Comparison of ENCODE assay signal across 1 cellular context in the genomic region with DNA sequence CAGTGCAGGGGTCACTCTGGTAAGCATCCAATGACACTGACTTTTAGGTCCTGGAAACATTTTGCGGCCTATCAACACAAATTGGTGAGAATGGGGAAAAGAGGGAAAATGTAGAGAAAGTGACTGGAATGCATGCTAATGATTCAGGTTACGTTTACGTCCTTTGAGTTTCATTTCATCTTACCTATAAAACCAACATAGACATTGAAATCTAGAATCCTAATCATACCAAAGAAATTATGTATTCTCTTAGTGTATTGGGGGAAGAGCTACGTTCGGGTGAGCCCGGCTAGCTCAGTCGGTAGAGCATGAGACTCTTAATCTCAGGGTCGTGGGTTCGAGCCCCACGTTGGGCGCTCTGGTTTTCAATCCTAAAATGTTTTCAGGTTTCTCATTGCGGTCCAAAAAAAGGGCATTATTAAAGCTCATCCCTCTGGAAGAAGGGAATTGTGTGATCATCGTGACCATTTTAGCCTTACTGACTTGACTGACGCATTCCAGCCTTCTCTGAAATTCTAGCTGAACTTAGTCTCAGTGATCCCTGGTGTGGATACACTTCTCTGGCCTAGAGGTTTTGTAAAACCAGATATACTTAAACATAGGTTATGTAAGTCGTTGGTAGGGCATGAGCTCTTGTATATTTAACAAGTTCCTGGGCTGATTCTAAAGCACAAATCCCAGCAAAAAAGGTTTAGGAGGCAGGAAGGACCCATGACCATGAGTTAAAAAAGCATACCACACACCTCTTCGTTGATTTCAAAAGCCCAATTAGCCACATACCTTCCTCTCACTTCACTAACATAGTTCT.
A peak's percentile ranks its signal among the peaks of the same experiment; 100 is the strongest.
TF ChIP-seq lines count a peak whose summit lies in the region.

No MANE protein-coding gene starts in this region.

TF ChIP-seq in HepG2, 621 proteins besides CTCF, POLR2A, EP300 and RAD21 (continued from another document and continues in another):
- TF ChIP-seq, protein P1, sequence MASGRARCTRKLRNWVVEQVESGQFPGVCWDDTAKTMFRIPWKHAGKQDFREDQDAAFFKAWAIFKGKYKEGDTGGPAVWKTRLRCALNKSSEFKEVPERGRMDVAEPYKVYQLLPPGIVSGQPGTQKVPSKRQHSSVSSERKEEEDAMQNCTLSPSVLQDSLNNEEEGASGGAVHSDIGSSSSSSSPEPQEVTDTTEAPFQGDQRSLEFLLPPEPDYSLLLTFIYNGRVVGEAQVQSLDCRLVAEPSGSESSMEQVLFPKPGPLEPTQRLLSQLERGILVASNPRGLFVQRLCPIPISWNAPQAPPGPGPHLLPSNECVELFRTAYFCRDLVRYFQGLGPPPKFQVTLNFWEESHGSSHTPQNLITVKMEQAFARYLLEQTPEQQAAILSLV (CRISPR knock-in tag; IDR thresholded peaks at IDR 0.05; ENCODE audit: borderline replicate concordance) = no peak
- TF ChIP-seq, protein P2, sequence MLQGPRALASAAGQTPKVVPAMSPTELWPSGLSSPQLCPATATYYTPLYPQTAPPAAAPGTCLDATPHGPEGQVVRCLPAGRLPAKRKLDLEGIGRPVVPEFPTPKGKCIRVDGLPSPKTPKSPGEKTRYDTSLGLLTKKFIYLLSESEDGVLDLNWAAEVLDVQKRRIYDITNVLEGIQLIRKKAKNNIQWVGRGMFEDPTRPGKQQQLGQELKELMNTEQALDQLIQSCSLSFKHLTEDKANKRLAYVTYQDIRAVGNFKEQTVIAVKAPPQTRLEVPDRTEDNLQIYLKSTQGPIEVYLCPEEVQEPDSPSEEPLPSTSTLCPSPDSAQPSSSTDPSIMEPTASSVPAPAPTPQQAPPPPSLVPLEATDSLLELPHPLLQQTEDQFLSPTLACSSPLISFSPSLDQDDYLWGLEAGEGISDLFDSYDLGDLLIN (CRISPR knock-in tag; IDR thresholded peaks at IDR 0.05; ENCODE audit: borderline replicate concordance) = peak; percentile 88; the same call in 1 of the 2 replicates
- TF ChIP-seq, protein P3, sequence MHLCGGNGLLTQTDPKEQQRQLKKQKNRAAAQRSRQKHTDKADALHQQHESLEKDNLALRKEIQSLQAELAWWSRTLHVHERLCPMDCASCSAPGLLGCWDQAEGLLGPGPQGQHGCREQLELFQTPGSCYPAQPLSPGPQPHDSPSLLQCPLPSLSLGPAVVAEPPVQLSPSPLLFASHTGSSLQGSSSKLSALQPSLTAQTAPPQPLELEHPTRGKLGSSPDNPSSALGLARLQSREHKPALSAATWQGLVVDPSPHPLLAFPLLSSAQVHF (CRISPR knock-in tag; IDR thresholded peaks at IDR 0.05) = no peak
- TF ChIP-seq, protein P4, sequence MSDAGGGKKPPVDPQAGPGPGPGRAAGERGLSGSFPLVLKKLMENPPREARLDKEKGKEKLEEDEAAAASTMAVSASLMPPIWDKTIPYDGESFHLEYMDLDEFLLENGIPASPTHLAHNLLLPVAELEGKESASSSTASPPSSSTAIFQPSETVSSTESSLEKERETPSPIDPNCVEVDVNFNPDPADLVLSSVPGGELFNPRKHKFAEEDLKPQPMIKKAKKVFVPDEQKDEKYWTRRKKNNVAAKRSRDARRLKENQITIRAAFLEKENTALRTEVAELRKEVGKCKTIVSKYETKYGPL (CRISPR knock-in tag; IDR thresholded peaks at IDR 0.05) = peak; percentile 86; the same call in 1 of the 2 replicates
- TF ChIP-seq ZNF331 (CRISPR knock-in tag; IDR thresholded peaks at IDR 0.05) (peak; percentile 89), ZNF674 (CRISPR knock-in tag; IDR thresholded peaks at IDR 0.05; ENCODE audit: low read depth) (no peak), ZNF563 (CRISPR knock-in tag; IDR thresholded peaks at IDR 0.05) (no peak), ZBTB20 (CRISPR knock-in tag; IDR thresholded peaks at IDR 0.05; ENCODE audit: borderline replicate concordance, low read depth) (no peak), ZNF614 (CRISPR knock-in tag; IDR thresholded peaks at IDR 0.05; ENCODE audit: borderline replicate concordance) (peak; percentile 89), HOXA3 (CRISPR knock-in tag; IDR thresholded peaks at IDR 0.05) (peak; percentile 85), HNRNPLL (IDR thresholded peaks at IDR 0.05; ENCODE audit: low read depth, low read length, poor library complexity, severe bottlenecking) (no peak), SIN3A (IDR thresholded peaks at IDR 0.05; ENCODE audit: borderline replicate concordance, low read depth, low read length) (no peak), ZIK1 (CRISPR knock-in tag; IDR thresholded peaks at IDR 0.05; ENCODE audit: borderline replicate concordance, low read depth) (no peak), ZFP1 (CRISPR knock-in tag; IDR thresholded peaks at IDR 0.05) (peak; percentile 53), RARA (CRISPR knock-in tag; IDR thresholded peaks at IDR 0.05) (no peak), MBNL3 (CRISPR knock-in tag; conservative IDR thresholded peaks at IDR 0.05) (no peak), HNRNPUL1 (IDR thresholded peaks at IDR 0.05; ENCODE audit: low read depth, low read length) (no peak), ZNF292 (CRISPR knock-in tag; IDR thresholded peaks at IDR 0.05; ENCODE audit: borderline replicate concordance, low read depth) (no peak), NFE2 (CRISPR knock-in tag; IDR thresholded peaks at IDR 0.05) (no peak), BORCS8-MEF2B (CRISPR knock-in tag; IDR thresholded peaks at IDR 0.05) (peak; percentile 73; the same call in 1 of the 2 replicates), EED (CRISPR knock-in tag; IDR thresholded peaks at IDR 0.05) (no peak), ELF3 (CRISPR knock-in tag; IDR thresholded peaks at IDR 0.05) (peak; percentile 38; the same call in 1 of the 2 replicates), PPARG (CRISPR knock-in tag; conservative IDR thresholded peaks at IDR 0.05) (peak; percentile 67; the same call in 1 of the 2 replicates), ZSCAN21 (CRISPR knock-in tag; IDR thresholded peaks at IDR 0.05; ENCODE audit: borderline replicate concordance) (no peak; the same call in 1 of the 2 replicates), ADNP (CRISPR knock-in tag; IDR thresholded peaks at IDR 0.05) (peak; percentile 84; the same call in 1 of the 2 replicates), ZNF549 (CRISPR knock-in tag; IDR thresholded peaks at IDR 0.05) (no peak), ZNF572 (CRISPR knock-in tag; IDR thresholded peaks at IDR 0.05) (no peak), TCF7 (IDR thresholded peaks at IDR 0.05; ENCODE audit: low read depth) (no peak), RXRA (CRISPR knock-in tag; IDR thresholded peaks at IDR 0.05) (no peak), ZKSCAN8 (CRISPR knock-in tag; IDR thresholded peaks at IDR 0.05; ENCODE audit: borderline replicate concordance) (peak; percentile 94), KLF11 (CRISPR knock-in tag; IDR thresholded peaks at IDR 0.05) (0 out of 2 replicates have a peak, but pooled peaks have one; percentile 29), MXD4 (CRISPR knock-in tag; IDR thresholded peaks at IDR 0.05) (0 out of 2 replicates have a peak, but pooled peaks have one; percentile 68), ZNF546 (CRISPR knock-in tag; conservative IDR thresholded peaks at IDR 0.05) (no peak), NAIF1 (CRISPR knock-in tag; IDR thresholded peaks at IDR 0.05; ENCODE audit: borderline replicate concordance) (0 out of 2 replicates have a peak, but pooled peaks have one; percentile 25), U2AF2 (IDR thresholded peaks at IDR 0.05; ENCODE audit: low read depth, low read length) (no peak), ZNF776 (CRISPR knock-in tag; IDR thresholded peaks at IDR 0.05) (no peak), ZFP37 (CRISPR knock-in tag; IDR thresholded peaks at IDR 0.05; ENCODE audit: borderline replicate concordance) (no peak), NFATC3 (CRISPR knock-in tag; IDR thresholded peaks at IDR 0.05) (no peak; the same call in 1 of the 2 replicates), MIER2 (CRISPR knock-in tag; IDR thresholded peaks at IDR 0.05) (peak; percentile 22; the same call in 1 of the 2 replicates), FOXK2 (IDR thresholded peaks at IDR 0.05) (no peak), PRPF4 (IDR thresholded peaks at IDR 0.05; ENCODE audit: low read depth, low read length, poor library complexity, severe bottlenecking) (peak; percentile 87), TBP (CRISPR knock-in tag; IDR thresholded peaks at IDR 0.05) (no peak), TP53 (CRISPR knock-in tag; conservative IDR thresholded peaks at IDR 0.05) (peak; percentile 68; the same call in 1 of the 2 replicates), MYNN (CRISPR knock-in tag; IDR thresholded peaks at IDR 0.05; ENCODE audit: low read depth) (no peak)
- TF ChIP-seq, protein P5, sequence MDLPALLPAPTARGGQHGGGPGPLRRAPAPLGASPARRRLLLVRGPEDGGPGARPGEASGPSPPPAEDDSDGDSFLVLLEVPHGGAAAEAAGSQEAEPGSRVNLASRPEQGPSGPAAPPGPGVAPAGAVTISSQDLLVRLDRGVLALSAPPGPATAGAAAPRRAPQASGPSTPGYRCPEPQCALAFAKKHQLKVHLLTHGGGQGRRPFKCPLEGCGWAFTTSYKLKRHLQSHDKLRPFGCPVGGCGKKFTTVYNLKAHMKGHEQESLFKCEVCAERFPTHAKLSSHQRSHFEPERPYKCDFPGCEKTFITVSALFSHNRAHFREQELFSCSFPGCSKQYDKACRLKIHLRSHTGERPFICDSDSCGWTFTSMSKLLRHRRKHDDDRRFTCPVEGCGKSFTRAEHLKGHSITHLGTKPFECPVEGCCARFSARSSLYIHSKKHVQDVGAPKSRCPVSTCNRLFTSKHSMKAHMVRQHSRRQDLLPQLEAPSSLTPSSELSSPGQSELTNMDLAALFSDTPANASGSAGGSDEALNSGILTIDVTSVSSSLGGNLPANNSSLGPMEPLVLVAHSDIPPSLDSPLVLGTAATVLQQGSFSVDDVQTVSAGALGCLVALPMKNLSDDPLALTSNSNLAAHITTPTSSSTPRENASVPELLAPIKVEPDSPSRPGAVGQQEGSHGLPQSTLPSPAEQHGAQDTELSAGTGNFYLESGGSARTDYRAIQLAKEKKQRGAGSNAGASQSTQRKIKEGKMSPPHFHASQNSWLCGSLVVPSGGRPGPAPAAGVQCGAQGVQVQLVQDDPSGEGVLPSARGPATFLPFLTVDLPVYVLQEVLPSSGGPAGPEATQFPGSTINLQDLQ (CRISPR knock-in tag; IDR thresholded peaks at IDR 0.05) = no peak
- TF ChIP-seq, protein P6, sequence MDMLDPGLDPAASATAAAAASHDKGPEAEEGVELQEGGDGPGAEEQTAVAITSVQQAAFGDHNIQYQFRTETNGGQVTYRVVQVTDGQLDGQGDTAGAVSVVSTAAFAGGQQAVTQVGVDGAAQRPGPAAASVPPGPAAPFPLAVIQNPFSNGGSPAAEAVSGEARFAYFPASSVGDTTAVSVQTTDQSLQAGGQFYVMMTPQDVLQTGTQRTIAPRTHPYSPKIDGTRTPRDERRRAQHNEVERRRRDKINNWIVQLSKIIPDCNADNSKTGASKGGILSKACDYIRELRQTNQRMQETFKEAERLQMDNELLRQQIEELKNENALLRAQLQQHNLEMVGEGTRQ (IDR thresholded peaks at IDR 0.05; ENCODE audit: low read depth, low read length) = no peak
- TF ChIP-seq, protein P6 (CRISPR knock-in tag; IDR thresholded peaks at IDR 0.05; ENCODE audit: borderline replicate concordance) = no peak
- TF ChIP-seq, protein P7, sequence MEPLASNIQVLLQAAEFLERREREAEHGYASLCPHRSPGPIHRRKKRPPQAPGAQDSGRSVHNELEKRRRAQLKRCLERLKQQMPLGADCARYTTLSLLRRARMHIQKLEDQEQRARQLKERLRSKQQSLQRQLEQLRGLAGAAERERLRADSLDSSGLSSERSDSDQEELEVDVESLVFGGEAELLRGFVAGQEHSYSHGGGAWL (CRISPR knock-in tag; IDR thresholded peaks at IDR 0.05) = no peak; the same call in 1 of the 2 replicates
- TF ChIP-seq, protein P8, sequence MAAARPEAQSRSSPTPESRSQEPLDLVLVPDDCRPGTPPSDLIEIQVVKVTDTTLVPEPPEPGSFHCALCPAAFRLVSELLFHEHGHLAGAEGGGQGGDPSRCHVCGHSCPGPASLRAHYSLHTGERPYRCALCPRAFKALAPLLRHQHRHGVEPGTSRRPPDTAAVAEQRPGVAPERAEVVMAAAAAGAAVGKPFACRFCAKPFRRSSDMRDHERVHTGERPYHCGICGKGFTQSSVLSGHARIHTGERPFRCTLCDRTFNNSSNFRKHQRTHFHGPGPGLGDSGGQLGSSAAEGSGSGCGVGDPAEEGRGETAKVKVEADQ (CRISPR knock-in tag; IDR thresholded peaks at IDR 0.05; ENCODE audit: borderline replicate concordance) = peak; percentile 53; the same call in 1 of the 2 replicates
- TF ChIP-seq, protein P9, sequence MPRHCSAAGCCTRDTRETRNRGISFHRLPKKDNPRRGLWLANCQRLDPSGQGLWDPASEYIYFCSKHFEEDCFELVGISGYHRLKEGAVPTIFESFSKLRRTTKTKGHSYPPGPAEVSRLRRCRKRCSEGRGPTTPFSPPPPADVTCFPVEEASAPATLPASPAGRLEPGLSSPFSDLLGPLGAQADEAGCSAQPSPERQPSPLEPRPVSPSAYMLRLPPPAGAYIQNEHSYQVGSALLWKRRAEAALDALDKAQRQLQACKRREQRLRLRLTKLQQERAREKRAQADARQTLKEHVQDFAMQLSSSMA (CRISPR knock-in tag; IDR thresholded peaks at IDR 0.05) = no peak
- TF ChIP-seq, protein P10, sequence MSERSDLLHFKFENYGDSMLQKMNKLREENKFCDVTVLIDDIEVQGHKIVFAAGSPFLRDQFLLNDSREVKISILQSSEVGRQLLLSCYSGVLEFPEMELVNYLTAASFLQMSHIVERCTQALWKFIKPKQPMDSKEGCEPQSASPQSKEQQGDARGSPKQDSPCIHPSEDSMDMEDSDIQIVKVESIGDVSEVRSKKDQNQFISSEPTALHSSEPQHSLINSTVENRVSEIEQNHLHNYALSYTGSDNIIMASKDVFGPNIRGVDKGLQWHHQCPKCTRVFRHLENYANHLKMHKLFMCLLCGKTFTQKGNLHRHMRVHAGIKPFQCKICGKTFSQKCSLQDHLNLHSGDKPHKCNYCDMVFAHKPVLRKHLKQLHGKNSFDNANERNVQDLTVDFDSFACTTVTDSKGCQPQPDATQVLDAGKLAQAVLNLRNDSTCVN (CRISPR knock-in tag; IDR thresholded peaks at IDR 0.05; ENCODE audit: borderline replicate concordance) = peak; percentile 98
- TF ChIP-seq, protein P11, sequence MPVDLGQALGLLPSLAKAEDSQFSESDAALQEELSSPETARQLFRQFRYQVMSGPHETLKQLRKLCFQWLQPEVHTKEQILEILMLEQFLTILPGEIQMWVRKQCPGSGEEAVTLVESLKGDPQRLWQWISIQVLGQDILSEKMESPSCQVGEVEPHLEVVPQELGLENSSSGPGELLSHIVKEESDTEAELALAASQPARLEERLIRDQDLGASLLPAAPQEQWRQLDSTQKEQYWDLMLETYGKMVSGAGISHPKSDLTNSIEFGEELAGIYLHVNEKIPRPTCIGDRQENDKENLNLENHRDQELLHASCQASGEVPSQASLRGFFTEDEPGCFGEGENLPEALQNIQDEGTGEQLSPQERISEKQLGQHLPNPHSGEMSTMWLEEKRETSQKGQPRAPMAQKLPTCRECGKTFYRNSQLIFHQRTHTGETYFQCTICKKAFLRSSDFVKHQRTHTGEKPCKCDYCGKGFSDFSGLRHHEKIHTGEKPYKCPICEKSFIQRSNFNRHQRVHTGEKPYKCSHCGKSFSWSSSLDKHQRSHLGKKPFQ (CRISPR knock-in tag; IDR thresholded peaks at IDR 0.05; ENCODE audit: insufficient replicate concordance) = no peak
